8 cellular contexts compared by ENCODE assay signal in the genomic region with DNA sequence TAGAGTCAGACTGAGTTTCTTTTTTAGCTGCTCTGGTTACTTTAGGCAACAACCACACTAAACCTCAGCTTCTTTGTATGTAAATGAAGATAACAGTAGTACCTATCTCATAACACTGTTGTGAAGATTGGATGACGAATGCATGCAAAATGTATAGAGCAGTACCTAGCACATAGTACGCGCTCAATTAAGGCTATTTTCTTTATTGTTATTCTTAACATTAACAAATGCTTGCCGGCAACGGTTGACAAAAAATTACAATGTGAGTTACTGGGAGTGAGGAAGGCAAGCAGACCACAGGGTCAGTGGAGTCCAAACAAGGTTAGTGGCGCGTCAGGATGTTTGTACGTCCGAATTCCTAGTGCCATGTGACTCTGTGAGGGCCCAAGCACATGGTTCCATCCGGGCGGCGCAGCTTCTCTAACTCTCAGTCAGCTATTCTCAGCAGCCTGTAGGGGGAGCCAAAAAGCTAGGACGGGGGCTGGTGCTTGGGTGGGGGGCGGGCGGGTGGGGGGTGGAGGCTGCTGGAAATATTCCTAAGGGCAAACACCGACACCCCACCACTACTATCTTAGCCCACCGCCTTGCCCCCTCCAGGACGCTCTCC.
DNase-seq lines count a peak whose midpoint lies in the region; ATAC-seq, FAIRE-seq and TF ChIP-seq lines count a peak whose summit lies in the region.

No MANE protein-coding gene starts in this region.

- H3K9me3 ChIP-seq in WERI-Rb-1 (ENCODE audit: severe bottlenecking): no peaks in the 10 kb centered on the region

- peak overlapping the region; percentile 61 for H3K4me3 ChIP-seq in LNCaP clone FGC (ENCODE audit: low read depth, low read length)
- H3K4me3 ChIP-seq in WERI-Rb-1 (ENCODE audit: low read depth, low read length): peak overlapping the region; percentile 68

- DNase-seq in LNCaP clone FGC (ENCODE audit: low read depth) (no peak), WERI-Rb-1 (peak; percentile 68), AG08396 (ENCODE audit: low spot score) (no peak)
- no peak for DNase-seq in activated T-cell treated with anti-CD3 and anti-CD28 coated beads, Interleukin-2, amount 50 U/mL, for 1 hour

- H3K27ac ChIP-seq in C4-2B: peak overlapping the region; percentile 91
- H3K27ac ChIP-seq in WERI-Rb-1: peak overlapping the region; percentile 92

- H3K36me3 ChIP-seq in WERI-Rb-1: no peaks in the 10 kb centered on the region; the same call in none of the 2 replicates

- peak; percentile 47 for TF ChIP-seq CTCF in C4-2B (conservative IDR thresholded peaks at IDR 0.05)
- peak; percentile 43 for TF ChIP-seq CTCF in LNCaP clone FGC (IDR thresholded peaks at IDR 0.05; ENCODE audit: control insufficient read depth, extremely low read depth, insufficient read depth)
- TF ChIP-seq CTCF in WERI-Rb-1 (IDR thresholded peaks at IDR 0.05; ENCODE audit: low read depth, low read length): peak; percentile 54

- no peak for ATAC-seq in GM18870 (IDR thresholded peaks at IDR 0.05; ENCODE audit: unreplicated experiment)
- ATAC-seq in HG02642 (IDR thresholded peaks at IDR 0.05; ENCODE audit: poor library complexity, unreplicated experiment): no peak

- no peaks in the 10 kb centered on the region for H3K27me3 ChIP-seq in WERI-Rb-1 (ENCODE audit: insufficient read depth, low read depth, severe bottlenecking)

- peak; percentile 60 for FAIRE-seq in islet of Langerhans (lab: Jason Lieb, UNC)
